1 cellular context compared by ENCODE assay signal in the genomic region with DNA sequence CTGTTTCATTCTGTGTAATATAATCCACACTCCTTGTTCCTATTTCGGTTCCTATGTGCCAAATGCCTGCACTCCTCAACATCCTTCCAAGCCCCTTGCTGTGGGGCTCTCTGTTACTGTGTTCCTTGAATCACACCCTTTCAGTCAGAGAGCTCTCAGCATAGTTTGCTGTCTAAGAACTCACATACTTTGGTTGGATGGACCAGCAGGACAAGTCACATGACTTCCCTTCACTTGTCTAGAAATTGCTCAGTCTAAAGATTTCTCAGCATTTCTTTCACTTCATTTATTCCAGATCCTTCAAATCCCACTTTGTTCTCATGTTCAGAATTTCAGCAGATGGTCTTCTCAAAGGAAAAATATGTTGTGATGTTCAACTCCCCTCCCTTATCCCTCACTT.
TF ChIP-seq lines count a peak whose summit lies in the region.

No MANE protein-coding gene starts in this region.

TF ChIP-seq in IMR-90, 13 proteins besides CTCF, POLR2A, EP300 and RAD21 (continued from another document):
- TF ChIP-seq RFX5 (IDR thresholded peaks at IDR 0.05; ENCODE audit: low read depth, low read length) (no peak), MAZ (IDR thresholded peaks at IDR 0.05; ENCODE audit: borderline replicate concordance, low read depth, low read length) (no peak), MAFK (IDR thresholded peaks at IDR 0.05; ENCODE audit: low read depth, low read length) (no peak), MXI1 (IDR thresholded peaks at IDR 0.05; ENCODE audit: borderline replicate concordance, low read depth, low read length) (no peak), FOS (IDR thresholded peaks at IDR 0.05; ENCODE audit: low read depth, low read length) (no peak), BHLHE40 (IDR thresholded peaks at IDR 0.05; ENCODE audit: low read depth, low read length) (no peak), RCOR1 (IDR thresholded peaks at IDR 0.05; ENCODE audit: insufficient replicate concordance, low read length) (no peak), SMC3 (IDR thresholded peaks at IDR 0.05; ENCODE audit: low read depth, low read length) (no peak)
- TF ChIP-seq, protein P1, sequence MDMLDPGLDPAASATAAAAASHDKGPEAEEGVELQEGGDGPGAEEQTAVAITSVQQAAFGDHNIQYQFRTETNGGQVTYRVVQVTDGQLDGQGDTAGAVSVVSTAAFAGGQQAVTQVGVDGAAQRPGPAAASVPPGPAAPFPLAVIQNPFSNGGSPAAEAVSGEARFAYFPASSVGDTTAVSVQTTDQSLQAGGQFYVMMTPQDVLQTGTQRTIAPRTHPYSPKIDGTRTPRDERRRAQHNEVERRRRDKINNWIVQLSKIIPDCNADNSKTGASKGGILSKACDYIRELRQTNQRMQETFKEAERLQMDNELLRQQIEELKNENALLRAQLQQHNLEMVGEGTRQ (IDR thresholded peaks at IDR 0.05; ENCODE audit: low read depth, low read length) = no peak; the same call in 1 of the 2 replicates
